Comparison of ENCODE assay signal across 7 cellular contexts in the genomic region with DNA sequence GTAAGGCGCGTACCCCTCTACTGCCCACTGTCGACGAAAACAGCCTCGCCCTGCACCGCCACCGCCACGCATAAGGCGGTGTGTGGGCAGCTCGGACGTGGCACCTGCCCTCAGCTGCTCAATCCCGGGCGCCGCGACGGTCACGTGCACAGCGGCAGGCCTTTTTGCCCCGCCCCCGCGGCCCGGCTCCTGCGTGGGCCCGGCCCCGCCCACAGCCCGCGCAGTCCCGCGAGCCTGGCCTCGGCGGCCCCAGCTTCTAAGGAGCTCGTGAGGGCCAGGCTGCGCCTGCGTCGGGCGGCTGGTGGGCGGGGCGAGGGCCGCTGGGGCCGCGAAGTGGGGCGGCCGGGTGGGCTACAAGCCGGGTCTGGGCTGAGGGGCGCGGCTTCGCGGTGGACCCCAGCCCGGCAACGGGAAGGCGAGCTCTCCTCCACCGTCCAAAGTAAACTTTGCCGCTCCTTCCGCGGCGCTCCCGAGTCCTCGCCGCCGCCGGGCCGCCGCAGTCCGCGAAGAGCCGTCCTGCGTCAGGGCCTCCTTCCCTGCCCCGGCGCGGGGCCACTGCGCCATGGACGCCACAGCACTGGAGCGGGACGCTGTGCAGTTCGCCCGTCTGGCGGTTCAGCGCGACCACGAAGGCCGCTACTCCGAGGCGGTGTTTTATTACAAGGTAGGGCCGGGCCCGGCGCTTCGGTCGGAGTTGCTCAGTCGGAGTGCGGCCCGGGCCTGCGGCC. TPM values are rescaled to one million over a fixed set of nuclear protein-coding genes. Genes with fewer than 3 reads are reported as not detected.
DNase-seq lines count a peak whose midpoint lies in the region; ATAC-seq, FAIRE-seq and TF ChIP-seq lines count a peak whose summit lies in the region.

A gene (plus strand): TSS at position 313 of the 728 bp plus-strand sequence. CDS start 250 bp downstream, at position 563.

- TF ChIP-seq CTCF in bronchial epithelial cell (IDR thresholded peaks at IDR 0.05; ENCODE audit: insufficient read depth, low read length, severe bottlenecking) (peak; percentile 49), kidney epithelial cell (IDR thresholded peaks at IDR 0.05; ENCODE audit: insufficient read depth, low read length, poor library complexity, severe bottlenecking) (peak; percentile 46)

- H3K9me3 Mint-ChIP-seq in T-helper 1 cell treated with Interleukin-12 subunit alpha and Interleukin-12 subunit beta and Interleukin-4 antibody, amounts not matched to agents 30 μg/mL and 1 μg/mL, for 36 hours: no peaks in the 10 kb centered on the region

- peaks cover 3% of the 10 kb centered on the region for H3K36me3 Mint-ChIP-seq in T-helper 1 cell treated with Interleukin-12 subunit alpha and Interleukin-12 subunit beta and Interleukin-4 antibody, amounts not matched to agents 30 μg/mL and 1 μg/mL, for 36 hours (ENCODE audit: low read depth)

- DNase-seq in bronchial epithelial cell (ENCODE audit: low read depth) (peak; percentile 79), kidney epithelial cell (ENCODE audit: low read depth) (peak; percentile 66), NCI-H69 (lab: John Stamatoyannopoulos, UW) (no peak)
- DNase-seq in stimulated activated CD4-positive, alpha-beta T cell treated with anti-CD3 and anti-CD28 coated beads, Interleukin-1b, Interleukin-23, amount 100 ng/mL, for 4 hours (ENCODE audit: low read depth in 2 of 2): peak; percentile 90 to 95

- no peaks in the 10 kb centered on the region for H3K27me3 Mint-ChIP-seq in T-helper 1 cell treated with Interleukin-12 subunit alpha and Interleukin-12 subunit beta and Interleukin-4 antibody, amounts not matched to agents 30 μg/mL and 1 μg/mL, for 36 hours (ENCODE audit: low read depth)

- H3K36me3 ChIP-seq in bronchial epithelial cell (ENCODE audit: control insufficient read depth, insufficient read depth, low read length): no peaks in the 10 kb centered on the region
- H3K36me3 ChIP-seq in kidney epithelial cell (ENCODE audit: control insufficient read depth, insufficient read depth, low read length): no peaks in the 10 kb centered on the region

- no peak for FAIRE-seq in bronchial epithelial cell (lab: Jason Lieb, UNC)

- no peaks in the 10 kb centered on the region for H3K27me3 ChIP-seq in bronchial epithelial cell (ENCODE audit: control insufficient read depth, insufficient read depth, low read length)
- H3K27me3 ChIP-seq in kidney epithelial cell (ENCODE audit: control insufficient read depth, insufficient read depth, low read length): no peaks in the 10 kb centered on the region

- peaks cover 20% of the 10 kb centered on the region for H3K4me1 Mint-ChIP-seq in T-helper 1 cell treated with Interleukin-12 subunit alpha and Interleukin-12 subunit beta and Interleukin-4 antibody, amounts not matched to agents 30 μg/mL and 1 μg/mL, for 36 hours (ENCODE audit: low read depth)

- peak; percentile 88 for ATAC-seq in GM18868 (IDR thresholded peaks at IDR 0.05; ENCODE audit: unreplicated experiment)
- peak; percentile 90 for ATAC-seq in HG03097 (IDR thresholded peaks at IDR 0.05; ENCODE audit: low FRiP score, unreplicated experiment)

- peak within 1 kb of the TSS; percentile 96 for H3K4me3 ChIP-seq in bronchial epithelial cell (ENCODE audit: low read depth, low read length)
- peak within 1 kb of the TSS; percentile 93 for H3K4me3 ChIP-seq in kidney epithelial cell (ENCODE audit: low read depth, low read length)

- peak within 1 kb of the TSS; percentile 95 for H3K27ac Mint-ChIP-seq in T-helper 1 cell treated with Interleukin-12 subunit alpha and Interleukin-12 subunit beta and Interleukin-4 antibody, amounts not matched to agents 30 μg/mL and 1 μg/mL, for 36 hours

- H3K4me3 Mint-ChIP-seq in T-helper 1 cell treated with Interleukin-12 subunit alpha and Interleukin-12 subunit beta and Interleukin-4 antibody, amounts not matched to agents 30 μg/mL and 1 μg/mL, for 36 hours: peak within 1 kb of the TSS; percentile 95

RNA-seq across cellular contexts. Expression of the gene that starts here (rescaled TPM):
- total RNA-seq in bronchial epithelial cell (34.2 and 35.8 TPM in 2 replicates), kidney epithelial cell (15.8 and 21.0 TPM in 2 replicates)
